Comparison of ENCODE assay signal across 15 cellular contexts in the genomic region with DNA sequence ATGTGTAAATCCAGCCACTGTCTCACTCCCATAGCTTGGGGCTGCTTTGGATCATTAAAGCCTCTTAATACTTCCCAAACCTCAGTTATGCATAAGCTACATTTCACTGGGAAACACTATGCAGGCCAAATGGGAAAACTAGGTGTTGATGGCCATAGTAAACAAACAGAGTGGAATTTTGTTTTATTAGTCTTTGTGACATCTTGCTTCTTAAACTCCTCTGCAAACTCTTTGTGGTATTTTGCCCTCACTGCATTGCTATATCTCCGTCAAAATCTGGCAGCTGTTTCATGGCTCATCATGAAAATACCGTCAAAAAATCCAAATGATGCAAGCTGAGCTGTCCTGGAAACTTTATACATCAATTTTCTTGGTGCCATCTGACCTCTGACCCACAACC.
DNase-seq lines count a peak whose midpoint lies in the region; ATAC-seq and TF ChIP-seq lines count a peak whose summit lies in the region.
"Had no signal": no experiment of that assay in that cellular context is flagged by ENCODE, and none has a peak within 500 bp of the region (broad histone marks: within the 10 kb centered on the region; RNA-seq: fewer than 3 reads in every experiment).

No MANE protein-coding gene starts in this region.

- H3K4me2 ChIP-seq in GM23248 (ENCODE audit: unreplicated experiment), result no peak overlapping the region
- H3K4me2 ChIP-seq in smooth muscle cell, result peak overlapping the region; percentile 69

- in situ Hi-C loops in GM23248 (cut with MboI), result no loop called here

- H3K9me3 ChIP-seq in GM23248 (ENCODE audit: low read depth) (no peaks in the 10 kb centered on the region), SJCRH30 (replicated peaks) (no peaks in the 10 kb centered on the region), smooth muscle cell (replicated peaks; ENCODE audit: low read depth) (no peaks in the 10 kb centered on the region)
- H3K9me3 ChIP-seq: BE2C, HAP-1 had no signal

- no peaks in the 10 kb centered on the region for H3K9me2 ChIP-seq in GM23248 (ENCODE audit: insufficient read depth)

- no peak for TF ChIP-seq CTCF in smooth muscle cell (IDR thresholded peaks at IDR 0.05; ENCODE audit: borderline replicate concordance, insufficient read depth, poor library complexity, severe bottlenecking)

- no peak overlapping the region for H3K4me3 ChIP-seq in GM23248
- H3K4me3 ChIP-seq in SJCRH30, result no peak overlapping the region
- no peak overlapping the region for H3K4me3 ChIP-seq in smooth muscle cell
- H3K4me3 ChIP-seq: HAP-1 had no signal

- DNase-seq in GM23248, result peak; percentile 20
- DNase-seq in SJCRH30, result peak; percentile 17 to 51
- peak; percentile 15 for DNase-seq in left kidney (ENCODE audit: low read depth, low spot score)
- no peak for DNase-seq in smooth muscle cell (lab: John Stamatoyannopoulos, UW; ENCODE audit: unreplicated experiment)
- no peak for DNase-seq in DMS 273 treated with DMSO at 0.1 percent for 48 hours (lab: John Stamatoyannopoulos, UW)
- DNase-seq in pons (ENCODE audit: low spot score), result no peak
- DNase-seq: BE2C; CD4-positive, alpha-beta memory T cell; DMS153; DMS79 treated with DMSO at 0.1 percent for 48 hours; GDM1 had no signal

- H4K20me1 ChIP-seq in GM23248 (ENCODE audit: insufficient read depth) (no peaks in the 10 kb centered on the region), smooth muscle cell (ENCODE audit: low read depth) (no peaks in the 10 kb centered on the region)

- H3K36me3 ChIP-seq in GM23248 (ENCODE audit: low read depth) (no peaks in the 10 kb centered on the region), SJCRH30 (no peaks in the 10 kb centered on the region), smooth muscle cell (ENCODE audit: low read depth) (no peaks in the 10 kb centered on the region)
- H3K36me3 ChIP-seq: BE2C, HAP-1 had no signal

- H3K27ac ChIP-seq in GM23248 (no peak overlapping the region), SJCRH30 (no peak overlapping the region), smooth muscle cell (ENCODE audit: low read depth) (no peak overlapping the region)
- H3K27ac ChIP-seq: C4-2B had no signal

- 24 to 32% methylated on average over 2 of the region's 2 CpGs for WGBS in GM23248 (ENCODE audit: low coverage in 1 of 2, low lambda C conversion rate in 2 of 2, missing lambda C conversion rate in 2 of 2), 2 experiments
- WGBS in smooth muscle cell (ENCODE audit: low lambda C conversion rate), result 17% methylated on average over 2 of the region's 2 CpGs

- H3K4me1 ChIP-seq in GM23248 (ENCODE audit: insufficient read depth), result peaks cover 8% of the 10 kb centered on the region
- H3K4me1 ChIP-seq in SJCRH30, result peaks cover 26% of the 10 kb centered on the region
- H3K4me1 ChIP-seq in smooth muscle cell (ENCODE audit: low read depth), result peaks cover 6% of the 10 kb centered on the region
- H3K4me1 ChIP-seq: BE2C, HAP-1 had no signal

- H2AFZ ChIP-seq in GM23248, result no peak overlapping the region
- H2AFZ ChIP-seq in smooth muscle cell (ENCODE audit: low read depth), result no peak overlapping the region

- H3K9ac ChIP-seq in GM23248 (no peak overlapping the region), smooth muscle cell (ENCODE audit: low read depth) (no peak overlapping the region)

- H3F3A ChIP-seq in GM23248 (ENCODE audit: insufficient read depth), result peaks cover 6% of the 10 kb centered on the region; the same call in 1 of the 2 replicates
- peaks cover 14% of the 10 kb centered on the region for H3F3A ChIP-seq in smooth muscle cell (ENCODE audit: low read depth)

- H3K79me2 ChIP-seq in GM23248 (ENCODE audit: insufficient read depth) (no peaks in the 10 kb centered on the region), smooth muscle cell (ENCODE audit: low read depth) (no peaks in the 10 kb centered on the region)

- ATAC-seq in GM21619 (IDR thresholded peaks at IDR 0.05; ENCODE audit: unreplicated experiment), result no peak
- ATAC-seq: HepG2 had no signal

- H3K27me3 ChIP-seq in GM23248 (replicated peaks; ENCODE audit: insufficient read depth), result no peaks in the 10 kb centered on the region
- no peaks in the 10 kb centered on the region for H3K27me3 ChIP-seq in SJCRH30
- no peaks in the 10 kb centered on the region for H3K27me3 ChIP-seq in smooth muscle cell (ENCODE audit: low read depth)
- H3K27me3 ChIP-seq: BE2C had no signal

Comparison
In these comparisons a context has a peak if more than half of its experiments do, and no peak if none do; other contexts are left out.
1. DNase-seq: peak in GM23248 (single experiment), SJCRH30 (2 of 2) and left kidney (single experiment); none in smooth muscle cell (single experiment), DMS 273 treated with DMSO at 0.1 percent for 48 hours (single experiment) and pons (single experiment).